ENCODE assay signal across 18 cellular contexts in the genomic region with DNA sequence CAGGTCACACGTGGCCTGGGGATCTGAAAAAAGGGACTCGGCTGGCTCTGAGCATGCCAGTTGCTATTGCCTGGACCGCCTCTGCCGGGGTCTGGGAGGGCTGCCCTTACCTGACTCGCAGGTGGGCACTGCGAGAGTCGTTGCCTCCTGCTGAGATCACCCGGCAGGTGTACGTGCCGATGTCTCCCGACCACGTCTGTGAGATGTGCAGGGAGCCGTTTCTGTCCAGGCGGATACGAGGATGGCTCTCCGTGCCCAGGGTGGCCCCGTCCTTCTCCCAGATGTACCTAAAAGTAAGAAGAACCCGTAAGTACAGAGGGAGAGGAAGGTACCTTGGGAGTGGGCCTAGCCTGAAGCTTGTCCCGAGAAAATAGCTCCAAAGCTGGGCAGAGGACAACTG.
DNase-seq lines count a peak whose midpoint lies in the region; ATAC-seq and TF ChIP-seq lines count a peak whose summit lies in the region.
"Had no signal": no experiment of that assay in that cellular context is flagged by ENCODE, and none has a peak within 500 bp of the region (broad histone marks: within the 10 kb centered on the region; RNA-seq: fewer than 3 reads in every experiment).

No MANE protein-coding gene starts in this region.

- H2AFZ ChIP-seq in H9 (ENCODE audit: low read length) = no peak overlapping the region
- no peak overlapping the region for H2AFZ ChIP-seq in Karpas-422 (ENCODE audit: low read length)

- no peak overlapping the region for H2BK15ac ChIP-seq in H9 (ENCODE audit: low read depth, low read length)

- H4K20me1 ChIP-seq in H9 (ENCODE audit: control insufficient read depth, insufficient read depth, insufficient read length) (no peaks in the 10 kb centered on the region), Karpas-422 (ENCODE audit: insufficient read depth, low read depth, low read length) (no peaks in the 10 kb centered on the region)
- H4K20me1 ChIP-seq: BLaER1 treated with 17β-estradiol and CSF1 and Interleukin-3, amounts not matched to agents 10 nM and 100 nM had no signal

- no peak overlapping the region for H3K4ac ChIP-seq in H9 (ENCODE audit: low read depth, low read length)

- no peaks in the 10 kb centered on the region for H3K27me3 ChIP-seq in H9 (ENCODE audit: insufficient read depth, low read length)
- H3K27me3 ChIP-seq in lower lobe of right lung (ENCODE audit: low read depth) = no peaks in the 10 kb centered on the region
- H3K27me3 ChIP-seq in sigmoid colon = peaks cover 0 to 1% (median 0%) of the 10 kb centered on the region in 3 donors
- no peaks in the 10 kb centered on the region for H3K27me3 ChIP-seq in Karpas-422 (ENCODE audit: low read length)
- H3K27me3 ChIP-seq: BLaER1 treated with 17β-estradiol and CSF1 and Interleukin-3, amounts not matched to agents 10 nM and 100 nM had no signal

- no peak for TF ChIP-seq CTCF in H9 (conservative IDR thresholded peaks at IDR 0.05)
- no peak for TF ChIP-seq CTCF in lower lobe of right lung (IDR thresholded peaks at IDR 0.05)
- TF ChIP-seq CTCF in sigmoid colon (IDR thresholded peaks at IDR 0.05) = no peak

- H3K27me3 Mint-ChIP-seq in H9 (ENCODE audit: low read depth) = no peaks in the 10 kb centered on the region
- H3K27me3 Mint-ChIP-seq: B cell; CD4-positive, CD25-positive, alpha-beta regulatory T cell; IgD-negative memory B cell had no signal

- H3K27ac ChIP-seq in H9 (ENCODE audit: insufficient read length, low read depth, low read length) = no peak overlapping the region
- no peak overlapping the region for H3K27ac ChIP-seq in lower lobe of right lung
- H3K27ac ChIP-seq in sigmoid colon = no peak overlapping the region
- H3K27ac ChIP-seq in Karpas-422 (ENCODE audit: low read length) = no peak overlapping the region
- H3K27ac ChIP-seq: BLaER1 treated with 17β-estradiol and CSF1 and Interleukin-3, amounts not matched to agents 10 nM and 100 nM; HL-60 had no signal

- H3K4me2 ChIP-seq in H9 (ENCODE audit: insufficient read depth, insufficient read length, low read length) (no peak overlapping the region), Karpas-422 (ENCODE audit: low read depth, low read length, poor library complexity, severe bottlenecking) (no peak overlapping the region)
- H3K4me2 ChIP-seq: BLaER1 treated with 17β-estradiol and CSF1 and Interleukin-3, amounts not matched to agents 10 nM and 100 nM had no signal

- H3K9ac ChIP-seq in H9 (ENCODE audit: extremely low read depth, insufficient read length, low read length) (no peak overlapping the region), Karpas-422 (ENCODE audit: low read length) (no peak overlapping the region)
- H3K9ac ChIP-seq: BLaER1 treated with 17β-estradiol and CSF1 and Interleukin-3, amounts not matched to agents 10 nM and 100 nM had no signal

- no peaks in the 10 kb centered on the region for H3K9me3 Mint-ChIP-seq in H9
- H3K9me3 Mint-ChIP-seq: CD4-positive, CD25-positive, alpha-beta regulatory T cell; CD8-positive, alpha-beta memory T cell; IgD-negative memory B cell had no signal

- no peaks in the 10 kb centered on the region for H3K4me1 Mint-ChIP-seq in H9
- H3K4me1 Mint-ChIP-seq: B cell; CD4-positive, CD25-positive, alpha-beta regulatory T cell; CD8-positive, alpha-beta memory T cell; IgD-negative memory B cell had no signal

- no peak overlapping the region for H3K23ac ChIP-seq in H9 (ENCODE audit: insufficient read length, low read depth, low read length)

- H4K8ac ChIP-seq in H9 (replicated peaks; ENCODE audit: insufficient read length, low read depth, low read length) = no peak overlapping the region

- DNase-seq in D341Med (ENCODE audit: low spot score) (peak; percentile 29), H9 (peak; percentile 28), lower lobe of right lung (peak; percentile 36), sigmoid colon (peak; percentile 29), C1 segment of cervical spinal cord (lab: John Stamatoyannopoulos, UW) (no peak), NCI-H2107 (lab: John Stamatoyannopoulos, UW) (no peak), Karpas-422 (no peak)
- DNase-seq: CD4-positive, CD25-positive, alpha-beta regulatory T cell; CD8-positive, alpha-beta memory T cell; COR-L47; GOT3; KBM-7 had no signal

- H2BK5ac ChIP-seq in H9 (ENCODE audit: insufficient read length, low read length) = no peak overlapping the region

- no peaks in the 10 kb centered on the region for H3K9me3 ChIP-seq in H9 (ENCODE audit: control insufficient read depth, low read depth, low read length)
- no peaks in the 10 kb centered on the region for H3K9me3 ChIP-seq in lower lobe of right lung
- no peaks in the 10 kb centered on the region for H3K9me3 ChIP-seq in sigmoid colon
- no peaks in the 10 kb centered on the region for H3K9me3 ChIP-seq in Karpas-422 (ENCODE audit: low read length)
- H3K9me3 ChIP-seq: BLaER1 treated with 17β-estradiol and CSF1 and Interleukin-3, amounts not matched to agents 10 nM and 100 nM; HAP-1 had no signal

- H2BK120ac ChIP-seq in H9 (ENCODE audit: low read depth, low read length, poor library complexity, severe bottlenecking) = no peak overlapping the region

- peaks cover 0 to 46% (median 7%) of the 10 kb centered on the region in 3 experiments; a peak in 4 of 7 replicates for H3K36me3 Mint-ChIP-seq in H9 (ENCODE audit: insufficient read depth in 1 of 3, low read depth in 3 of 3)
- H3K36me3 Mint-ChIP-seq: CD4-positive, CD25-positive, alpha-beta regulatory T cell had no signal

- intact Hi-C loops in lower lobe of right lung (cut with DNase I) (loop anchor here (10.0 kb wide), 1 partner anchor 291 kb away; no protein-coding TSS in a partner anchor), sigmoid colon (cut with DNase I) (no loop called here)

- no peak overlapping the region for H4K5ac ChIP-seq in H9 (ENCODE audit: insufficient read length, low read depth, low read length)

- no peak for TF ChIP-seq EP300 in sigmoid colon (IDR thresholded peaks at IDR 0.05)

- no peak for ATAC-seq in lower lobe of right lung
- no peak for ATAC-seq in GM18511 (IDR thresholded peaks at IDR 0.05; ENCODE audit: unreplicated experiment)

- no peaks in the 10 kb centered on the region for H3K9me2 ChIP-seq in Karpas-422 (replicated peaks; ENCODE audit: insufficient read depth, low read length)

- H3K4me3 Mint-ChIP-seq in H9 = no peak overlapping the region
- H3K4me3 Mint-ChIP-seq: B cell; CD4-positive, CD25-positive, alpha-beta regulatory T cell; CD8-positive, alpha-beta memory T cell had no signal

- H3K27ac Mint-ChIP-seq in H9 = no peak overlapping the region
- H3K27ac Mint-ChIP-seq: B cell; CD8-positive, alpha-beta memory T cell; IgD-negative memory B cell had no signal

- no peaks in the 10 kb centered on the region for H3K23me2 ChIP-seq in H9 (ENCODE audit: insufficient read length, low read depth, low read length, poor library complexity, severe bottlenecking)

- H3K79me1 ChIP-seq in H9 (ENCODE audit: insufficient read depth, low read depth, low read length, poor library complexity, severe bottlenecking) = no peaks in the 10 kb centered on the region

- H3K79me2 ChIP-seq in H9 (ENCODE audit: insufficient read depth, low read length) (no peaks in the 10 kb centered on the region), Karpas-422 (ENCODE audit: low read length) (no peaks in the 10 kb centered on the region)

- H2AK5ac ChIP-seq in H9 (ENCODE audit: insufficient read length, low read length) = no peak overlapping the region

- no peak overlapping the region for H3T11ph ChIP-seq in H9 (ENCODE audit: low read length)

- TF ChIP-seq POLR2A in sigmoid colon (IDR thresholded peaks at IDR 0.05) = no peak

- no peak overlapping the region for H3K14ac ChIP-seq in H9 (ENCODE audit: insufficient read depth, low read length)

- H3K56ac ChIP-seq in H9 (ENCODE audit: insufficient read length, low read depth, low read length) = no peak overlapping the region

- no peak overlapping the region for H3K18ac ChIP-seq in H9 (ENCODE audit: insufficient read length, low read depth, low read length)

- H3K4me1 ChIP-seq in H9 (ENCODE audit: insufficient read depth, low read length) (no peaks in the 10 kb centered on the region), lower lobe of right lung (no peaks in the 10 kb centered on the region), sigmoid colon (no peaks in the 10 kb centered on the region), Karpas-422 (ENCODE audit: low read length) (no peaks in the 10 kb centered on the region)
- H3K4me1 ChIP-seq: BLaER1 treated with 17β-estradiol and CSF1 and Interleukin-3, amounts not matched to agents 10 nM and 100 nM; HAP-1 had no signal

- H4K91ac ChIP-seq in H9 (ENCODE audit: insufficient read length, low read depth, low read length) = no peak overlapping the region

- no peak overlapping the region for H2BK12ac ChIP-seq in H9 (ENCODE audit: insufficient read length, low read depth, low read length)

- WGBS in H9 (ENCODE audit: extremely low coverage, insufficient read length, low lambda C conversion rate) = no CpG with 5 or more reads among the region's 19 CpGs
- WGBS in sigmoid colon, 2 donors = 95% methylated on average over 19 of the region's 19 CpGs

- no peak overlapping the region for H2BK20ac ChIP-seq in H9 (ENCODE audit: low read depth, low read length, poor library complexity, severe bottlenecking)

- H3K36me3 ChIP-seq in lower lobe of right lung (no peaks in the 10 kb centered on the region), sigmoid colon (no peaks in the 10 kb centered on the region), Karpas-422 (ENCODE audit: insufficient read depth, low read length) (no peaks in the 10 kb centered on the region)
- H3K36me3 ChIP-seq: HAP-1 had no signal

- H3K4me3 ChIP-seq in lower lobe of right lung (no peak overlapping the region), sigmoid colon (no peak overlapping the region), Karpas-422 (ENCODE audit: low read length) (no peak overlapping the region)
- H3K4me3 ChIP-seq: BLaER1 treated with 17β-estradiol and CSF1 and Interleukin-3, amounts not matched to agents 10 nM and 100 nM; HAP-1 had no signal

Comparison
In these comparisons a context has a peak if more than half of its experiments do, and no peak if none do; other contexts are left out.
1. DNase-seq: peak in D341Med (single experiment), H9 (single experiment), lower lobe of right lung (single experiment) and sigmoid colon (single experiment); none in C1 segment of cervical spinal cord (0 of 14), NCI-H2107 (single experiment) and Karpas-422 (single experiment).